In the genomic region with DNA sequence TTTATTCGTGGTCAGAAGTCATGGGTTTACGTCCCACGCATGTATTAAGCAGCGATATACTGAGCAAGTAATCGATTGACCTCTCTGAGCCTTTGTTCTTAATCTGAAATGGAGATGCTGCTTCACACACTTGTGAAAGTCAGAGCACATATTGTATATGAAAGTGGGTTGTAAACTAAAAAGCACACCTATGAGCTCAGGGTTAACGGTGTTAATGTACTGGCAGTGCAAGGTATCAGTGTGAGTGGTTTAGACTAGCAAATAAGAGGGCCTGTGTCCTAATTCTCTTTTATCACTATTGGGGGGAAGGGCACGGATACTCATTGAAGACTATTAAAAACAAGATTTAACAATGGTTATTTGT, we compare ENCODE assay signal across 8 cellular contexts. TPM values are rescaled to one million over a fixed set of nuclear protein-coding genes. Genes with fewer than 3 reads are reported as not detected.
DNase-seq lines count a peak whose midpoint lies in the region; ATAC-seq and TF ChIP-seq lines count a peak whose summit lies in the region.

No MANE protein-coding gene starts in this region.

- peaks cover 41% of the 10 kb centered on the region for H3K36me3 Mint-ChIP-seq in CD4-positive, alpha-beta T cell (ENCODE audit: low read depth)

- no peaks in the 10 kb centered on the region for H3K27me3 ChIP-seq in CD4-positive, alpha-beta T cell (ENCODE audit: control insufficient read depth, insufficient read depth, low read length)
- no peaks in the 10 kb centered on the region for H3K27me3 ChIP-seq in HL-60 (ENCODE audit: insufficient read depth, poor library complexity, severe bottlenecking)
- no peaks in the 10 kb centered on the region for H3K27me3 ChIP-seq in mammary epithelial cell (ENCODE audit: insufficient read depth, low read length)

- no peak for DNase-seq in CD4-positive, alpha-beta T cell
- DNase-seq in HL-60 (ENCODE audit: low read depth in 1 of 2, low spot score in 1 of 2) (peak in 1 of 2 experiments; percentile 23), mammary epithelial cell (no peak), mucosa of descending colon (no peak), NCI-H1092 (lab: John Stamatoyannopoulos, UW) (no peak), NCI-H2196 (lab: John Stamatoyannopoulos, UW; ENCODE audit: unreplicated experiment) (no peak), AG08396 (ENCODE audit: low spot score) (no peak)

- H3K79me2 ChIP-seq in mammary epithelial cell (ENCODE audit: insufficient read depth, low read length) = peaks cover 50% of the 10 kb centered on the region

- BruUV-seq in mammary epithelial cell (replicated peaks; lab: Mats Ljungman, UMichigan) = no TSS peak

- ATAC-seq in CD4-positive, alpha-beta T cell (ENCODE audit: poor library complexity) = no peak
- peak; percentile 26 for ATAC-seq in GM19455 (IDR thresholded peaks at IDR 0.05; ENCODE audit: unreplicated experiment)
- ATAC-seq in mucosa of descending colon = peak; percentile 36

- no peaks in the 10 kb centered on the region for H3K9me3 Mint-ChIP-seq in CD4-positive, alpha-beta T cell

- H3K4me2 ChIP-seq in mammary epithelial cell (ENCODE audit: insufficient read depth, low read depth, low read length) = peak overlapping the region; percentile 85

- H3K4me1 ChIP-seq in mammary epithelial cell (ENCODE audit: insufficient read depth, low read length) = no peaks in the 10 kb centered on the region
- H3K4me1 ChIP-seq in mucosa of descending colon (ENCODE audit: low read depth) = peaks cover 14% of the 10 kb centered on the region

- no peaks in the 10 kb centered on the region for H3K9me3 ChIP-seq in CD4-positive, alpha-beta T cell (ENCODE audit: control insufficient read depth, low read length)
- H3K9me3 ChIP-seq in mammary epithelial cell (replicated peaks; ENCODE audit: insufficient read depth, low read length) = no peaks in the 10 kb centered on the region
- no peaks in the 10 kb centered on the region for H3K9me3 ChIP-seq in mucosa of descending colon

- H3K4me3 ChIP-seq in HL-60 (replicated peaks; ENCODE audit: insufficient read depth, low read length) (peak overlapping the region; percentile 62), mammary epithelial cell (replicated peaks in 1 of 3; ENCODE audit: insufficient read depth in 1 of 3, low read depth in 2 of 3, low read length in 3 of 3) (peak overlapping the region; percentile 73 to 88 (median 79)), mucosa of descending colon (peak overlapping the region; percentile 31)

- H3K36me3 ChIP-seq in mammary epithelial cell (ENCODE audit: insufficient read depth, low read length) (peaks cover 3% of the 10 kb centered on the region), mucosa of descending colon (ENCODE audit: low read depth) (no peaks in the 10 kb centered on the region)

- H2AFZ ChIP-seq in mammary epithelial cell (ENCODE audit: low read depth, low read length) = peak overlapping the region; percentile 93

- peak overlapping the region; percentile 94 for H3K9ac ChIP-seq in mammary epithelial cell (ENCODE audit: insufficient read depth, low read length)

- H3K27ac Mint-ChIP-seq in CD4-positive, alpha-beta T cell = peak overlapping the region; percentile 95

- dilution Hi-C loops in mammary epithelial cell (cut with HindIII; ENCODE audit: low sequenced_read_pairs) = no loop called here

- no peaks in the 10 kb centered on the region for H4K20me1 ChIP-seq in mammary epithelial cell (ENCODE audit: insufficient read depth, low read length)

- H3K4me3 Mint-ChIP-seq in CD4-positive, alpha-beta T cell = peak overlapping the region; percentile 92

- POLR2A ChIA-PET in CD4-positive, alpha-beta T cell (lab: Charles Lee) = interaction anchor here (0.8 to 3.3 kb wide), 7 partner anchors 9 to 634 kb away, joined by 3 to 22 read pairs (median 4); partner anchors contain the start of genes EEA1 and UBE2N

- intact Hi-C loops in CD4-positive, alpha-beta T cell (cut with DNase I, micrococcal nuclease) = loop anchor here in 1 of 2 experiments (5.0 to 10.0 kb wide), 2 partner anchors 209 to 1607 kb away; partner anchors contain the start of genes CRADD and NR2C1
- intact Hi-C loops in mammary epithelial cell (cut with micrococcal nuclease) (no loop called here), mucosa of descending colon (cut with DNase I, micrococcal nuclease) (no loop called here)

- H3K4me1 Mint-ChIP-seq in CD4-positive, alpha-beta T cell (ENCODE audit: low read depth) = peaks cover 40% of the 10 kb centered on the region

- 17% methylated on average over 7 of the region's 7 CpGs for WGBS in mammary epithelial cell (ENCODE audit: low coverage, missing lambda C conversion rate)

- H3K27me3 Mint-ChIP-seq in CD4-positive, alpha-beta T cell = no peaks in the 10 kb centered on the region

- H3K27ac ChIP-seq in CD4-positive, alpha-beta T cell (ENCODE audit: low read depth, low read length) = peak overlapping the region; percentile 77
- H3K27ac ChIP-seq in HL-60 (replicated peaks) (peak overlapping the region; percentile 91), mammary epithelial cell (ENCODE audit: insufficient read depth, low read depth, low read length) (peak overlapping the region; percentile 84)

- in situ Hi-C loops in mammary epithelial cell (cut with MboI; ENCODE audit: low sequenced_read_pairs in 2 of 2) = no loop called here

- no peak for TF ChIP-seq CTCF in CD4-positive, alpha-beta T cell (IDR thresholded peaks at IDR 0.05)
- TF ChIP-seq CTCF in HL-60 (IDR thresholded peaks at IDR 0.05; ENCODE audit: insufficient read depth, low read length) (no peak), mammary epithelial cell (conservative IDR thresholded peaks at IDR 0.05 in 1 of 2, IDR thresholded peaks at IDR 0.05 in 1 of 2; ENCODE audit: extremely low read depth in 1 of 2, insufficient read depth in 1 of 2, low read depth in 1 of 2, low read length in 2 of 2) (no peak), mucosa of descending colon (IDR thresholded peaks at IDR 0.05) (no peak)

- CTCF ChIA-PET in CD4-positive, alpha-beta T cell (lab: Charles Lee) = interaction anchor here (0.5 to 2.0 kb wide), 20 partner anchors 9 to 1605 kb away, joined by 3 to 13 read pairs (median 4); partner anchors contain the start of genes CRADD, NR2C1 and UBE2N
- CTCF ChIA-PET in mammary epithelial cell (lab: Charles Lee; ENCODE audit: low non-redundant PET) = interaction anchor here (0.6 kb wide), 2 partner anchors 30 to 436 kb away, joined by 3 to 4 read pairs; no protein-coding TSS in a partner anchor

RNA-seq across cellular contexts. Expression of gene MRPL42, which starts 0.7 kb away (rescaled TPM):
- 10 to 100 TPM; 39.0 to 39.3 TPM for total RNA-seq in CD4-positive, alpha-beta T cell
- total RNA-seq in mammary epithelial cell (10 to 100 TPM; 45.7 to 58.5 TPM), mucosa of descending colon (10 to 100 TPM; 51.3 to 62.4 (median 61.5) TPM)
- polyA plus RNA-seq in mammary epithelial cell = 45.1 TPM
- 43.4 TPM for polyA minus RNA-seq in mammary epithelial cell

RNA-seq across cellular contexts. Expression of gene UBE2N, which starts 26.2 kb away (rescaled TPM):
- total RNA-seq in CD4-positive, alpha-beta T cell = 100 to 1,000 TPM in 1 of 2 experiments, 10 to 100 TPM in 1; 89.8 to 101 TPM
- total RNA-seq in mammary epithelial cell = 100 to 1,000 TPM in 1 of 2 donors, 10 to 100 TPM in 1; 65.5 to 137 TPM
- 146 TPM for polyA plus RNA-seq in mammary epithelial cell
- polyA minus RNA-seq in mammary epithelial cell = 87.5 TPM
- 10 to 100 TPM; 65.5 to 92.2 (median 81.3) TPM for total RNA-seq in mucosa of descending colon
